19 cellular contexts compared by ENCODE assay signal in the genomic region with DNA sequence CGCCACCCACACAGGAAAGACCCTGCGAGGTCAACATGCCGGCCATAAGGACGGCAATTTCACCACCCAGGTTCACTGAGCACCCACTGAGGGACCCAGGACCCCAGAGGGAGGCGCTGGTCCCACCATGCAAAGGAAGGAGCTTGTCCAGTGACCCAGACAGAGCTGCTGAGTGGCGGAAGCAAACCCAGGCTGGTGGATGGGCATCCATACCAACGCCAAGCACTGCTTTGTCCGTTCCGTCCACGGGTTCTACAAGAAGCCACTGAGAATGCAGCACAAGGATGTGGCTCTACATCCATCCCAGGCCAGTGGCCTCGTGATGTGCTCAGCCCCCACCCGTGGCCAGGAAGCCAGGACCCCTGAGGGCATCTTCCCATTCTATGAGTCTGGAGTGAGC.
"Had no signal": no experiment of that assay in that cellular context is flagged by ENCODE, and none has a peak within 500 bp of the region (broad histone marks: within the 10 kb centered on the region; RNA-seq: fewer than 3 reads in every experiment).

No MANE protein-coding gene starts in this region.

- H3K4me1 ChIP-seq: esophagus muscularis mucosa, foreskin keratinocyte, gastroesophageal sphincter, heart left ventricle, left lung, lower lobe of right lung had no signal

- H3K9me3 ChIP-seq: esophagus muscularis mucosa, gastroesophageal sphincter, heart left ventricle, left lung, lower lobe of right lung, mucosa of descending colon had no signal

- H2AFZ ChIP-seq: hepatocyte had no signal

- DNase-seq: effector memory CD4-positive, alpha-beta T cell; foreskin keratinocyte; heart left ventricle; hypothalamus; left cardiac atrium; left ventricle myocardium superior; lower lobe of right lung; mesenchymal stem cell; mucosa of descending colon had no signal

- H3K79me2 ChIP-seq: hepatocyte had no signal

- H3K27ac ChIP-seq: coronary artery, esophagus muscularis mucosa, foreskin keratinocyte, gastroesophageal sphincter, heart left ventricle, hepatocyte, left lung, lower lobe of right lung had no signal

- FAIRE-seq: colon, endothelial cell of umbilical vein, frontal cortex, islet of Langerhans, keratinocyte had no signal

- ATAC-seq: foreskin keratinocyte, gastroesophageal sphincter, left lung, left ventricle myocardium superior, lower lobe of right lung, mucosa of descending colon had no signal

- H3K4me3 ChIP-seq: coronary artery, esophagus muscularis mucosa, gastroesophageal sphincter, heart left ventricle, hepatocyte, left lung, lower lobe of right lung, mucosa of descending colon had no signal

- H3K27me3 ChIP-seq: esophagus muscularis mucosa, foreskin keratinocyte, gastroesophageal sphincter, heart left ventricle, hepatocyte, left lung had no signal

- H3K4me2 ChIP-seq: hepatocyte had no signal
